Comparison of ENCODE assay signal across 8 cellular contexts in genomic region chr4:4289575-4289929, GRCh38. TPM values are rescaled to one million over a fixed set of nuclear protein-coding genes. Genes with fewer than 3 reads are reported as not detected.
DNase-seq lines count a peak whose midpoint lies in the region; ATAC-seq and TF ChIP-seq lines count a peak whose summit lies in the region.

No MANE protein-coding gene starts in this region.

- H3K23ac ChIP-seq in mesenchymal stem cell (ENCODE audit: low read length in 2 of 2), result peak overlapping the region in 1 of 2 experiments; percentile 15

- peak overlapping the region; percentile 94 for H3K9ac ChIP-seq in mesenchymal stem cell (ENCODE audit: low read length)

- H2AK5ac ChIP-seq in mesenchymal stem cell (ENCODE audit: low read length, severe bottlenecking), result no peak overlapping the region

- peaks cover 44% of the 10 kb centered on the region for H3K79me1 ChIP-seq in mesenchymal stem cell (replicated peaks; ENCODE audit: low read length, poor library complexity, severe bottlenecking)

- H2BK5ac ChIP-seq in mesenchymal stem cell (ENCODE audit: low read depth, low read length, poor library complexity, severe bottlenecking), result no peak overlapping the region

- H4K91ac ChIP-seq in mesenchymal stem cell (ENCODE audit: low read length), result peak overlapping the region; percentile 35

- H3K14ac ChIP-seq in mesenchymal stem cell (ENCODE audit: low read length in 2 of 2), result no peak overlapping the region

- H4K8ac ChIP-seq in mesenchymal stem cell (ENCODE audit: low read length), result peak overlapping the region; percentile 80

- WGBS in body of pancreas, 2 donors, result 1% methylated on average over 6 to 10 of the region's 10 CpGs
- WGBS in mesenchymal stem cell, result 10% methylated on average over 10 of the region's 10 CpGs
- WGBS in aorta, 2 donors, result 3% methylated on average over 10 of the region's 10 CpGs

- no peaks in the 10 kb centered on the region for H3K27me3 ChIP-seq in ACC112 (ENCODE audit: insufficient read depth, low read length)
- no peaks in the 10 kb centered on the region for H3K27me3 ChIP-seq in body of pancreas
- H3K27me3 ChIP-seq in mesenchymal stem cell (ENCODE audit: control insufficient read depth in 1 of 2, insufficient read depth in 1 of 2, low read length in 2 of 2), result no peaks in the 10 kb centered on the region
- no peaks in the 10 kb centered on the region for H3K27me3 ChIP-seq in aorta (ENCODE audit: control insufficient read depth in 1 of 2, insufficient read depth in 2 of 2, low read length in 1 of 2)

- H3K4me1 ChIP-seq in ACC112 (ENCODE audit: control insufficient read depth, insufficient read depth, low read length, unreplicated experiment), result peaks cover 25% of the 10 kb centered on the region
- H3K4me1 ChIP-seq in body of pancreas, result peaks cover 24% of the 10 kb centered on the region
- peaks cover 11% of the 10 kb centered on the region for H3K4me1 ChIP-seq in mesenchymal stem cell (ENCODE audit: control insufficient read depth, insufficient read depth, low read depth, low read length)
- peaks cover 0 to 6% of the 10 kb centered on the region in 2 donors for H3K4me1 ChIP-seq in aorta (ENCODE audit: control insufficient read depth in 1 of 2, insufficient read depth in 2 of 2, low read length in 2 of 2)

- H3K4ac ChIP-seq in mesenchymal stem cell (ENCODE audit: low read depth in 1 of 2, low read length in 2 of 2), result no peak overlapping the region

- H3K79me2 ChIP-seq in ACC112 (ENCODE audit: control insufficient read depth, insufficient read depth, low read length, unreplicated experiment), result peaks cover 63% of the 10 kb centered on the region

- TF ChIP-seq POLR2A in body of pancreas (IDR thresholded peaks at IDR 0.05), result no peak

- H3K27ac ChIP-seq in ACC112 (ENCODE audit: low read depth, low read length) (peak overlapping the region; percentile 5; the same call in 1 of the 2 replicates), body of pancreas (peak overlapping the region in 3 of 4 donors; percentile 78 to 90 (median 85)), mesenchymal stem cell (ENCODE audit: low read length, poor library complexity, severe bottlenecking) (no peak overlapping the region), aorta (ENCODE audit: low read depth in 1 of 2, low read length in 2 of 2) (no peak overlapping the region)

- H2BK12ac ChIP-seq in mesenchymal stem cell (ENCODE audit: low read length in 2 of 2), result no peak overlapping the region

- intact Hi-C loops in body of pancreas (cut with DNase I) (no loop called here), aorta (cut with DNase I) (no loop called here)

- H3K18ac ChIP-seq in mesenchymal stem cell (ENCODE audit: low read depth in 1 of 2, low read length in 2 of 2), result peak overlapping the region in 1 of 2 experiments; percentile 67

- H2BK15ac ChIP-seq in mesenchymal stem cell (ENCODE audit: low read depth, poor library complexity, severe bottlenecking), result no peak overlapping the region

- no peak overlapping the region for H2BK120ac ChIP-seq in mesenchymal stem cell (ENCODE audit: low read depth, low read length)

- peak in 1 of 4 donors; percentile 20 for DNase-seq in body of pancreas
- no peak for DNase-seq in mesenchymal stem cell
- DNase-seq in aorta, result peak in 1 of 2 donors; percentile 76
- DNase-seq in COR-L47 (lab: John Stamatoyannopoulos, UW), result no peak
- no peak for DNase-seq in NCI-H82 (lab: John Stamatoyannopoulos, UW)

- ATAC-seq in GM19043 (IDR thresholded peaks at IDR 0.05; ENCODE audit: low read depth, unreplicated experiment) (peak; percentile 14), HG03378 (IDR thresholded peaks at IDR 0.05; ENCODE audit: unreplicated experiment) (peak; percentile 20), body of pancreas (no peak), aorta (ENCODE audit: low FRiP score) (peak; percentile 17)

- H3K9me3 ChIP-seq in body of pancreas (no peaks in the 10 kb centered on the region), mesenchymal stem cell (ENCODE audit: control insufficient read depth, low read length) (no peaks in the 10 kb centered on the region), aorta (ENCODE audit: control insufficient read depth, low read length) (no peaks in the 10 kb centered on the region)

- TF ChIP-seq CTCF in body of pancreas (IDR thresholded peaks at IDR 0.05), result no peak

- H2AFZ ChIP-seq in ACC112 (ENCODE audit: low read length, unreplicated experiment) (peak overlapping the region; percentile 92), mesenchymal stem cell (ENCODE audit: low read depth, low read length) (peak overlapping the region; percentile 94)

- H3K36me3 ChIP-seq in ACC112 (ENCODE audit: insufficient read depth, low read length) (peaks cover 5% of the 10 kb centered on the region; the same call in 1 of the 2 replicates), body of pancreas (replicated peaks in 1 of 2; ENCODE audit: insufficient read depth in 1 of 2, low read depth in 2 of 2) (no peaks in the 10 kb centered on the region), mesenchymal stem cell (ENCODE audit: control insufficient read depth in 1 of 2, insufficient read depth in 2 of 2, low read depth in 1 of 2, low read length in 2 of 2) (peaks cover 5 to 25% of the 10 kb centered on the region in 2 experiments), aorta (ENCODE audit: control insufficient read depth in 1 of 2, insufficient read depth in 2 of 2, low read length in 1 of 2) (peaks cover 1 to 2% of the 10 kb centered on the region in 2 donors)

- H3K4me3 ChIP-seq in ACC112 (ENCODE audit: low read depth, low read length) (peak overlapping the region; percentile 98), body of pancreas (peak overlapping the region; percentile 74 to 79), mesenchymal stem cell (ENCODE audit: insufficient read depth in 1 of 2, low read depth in 1 of 2, low read length in 2 of 2) (peak overlapping the region; percentile 80 to 95), aorta (ENCODE audit: low read length in 2 of 2) (peak overlapping the region; percentile 58 to 82)

- H3K4me2 ChIP-seq in mesenchymal stem cell (ENCODE audit: low read length, poor library complexity, severe bottlenecking), result peak overlapping the region; percentile 84

RNA-seq across cellular contexts. Expression of gene LYAR, which starts 0.4 kb away (rescaled TPM):
- total RNA-seq in body of pancreas, result 10 to 100 TPM in 1 of 2 donors, 1 to 10 TPM in 1; 7.6 to 12.5 TPM
- 17.5 TPM for polyA plus RNA-seq in mesenchymal stem cell (2013, experiment 1 of 2)
- polyA plus RNA-seq in mesenchymal stem cell (2013, experiment 2 of 2), result 19.2 TPM
- 10 to 100 TPM in 1 of 2 donors, 1 to 10 TPM in 1; 9.6 to 12.1 TPM for total RNA-seq in aorta
- 10 to 100 TPM; 12.1 to 14.8 TPM for polyA plus RNA-seq in aorta

RNA-seq across cellular contexts. Expression of gene ZBTB49, which starts 0.5 kb away (rescaled TPM):
- total RNA-seq in body of pancreas, result 10 to 100 TPM in 1 of 2 donors, 1 to 10 TPM in 1; 9.1 to 23.4 TPM
- polyA plus RNA-seq in mesenchymal stem cell (2013, experiment 1 of 2), result 2.6 TPM
- polyA plus RNA-seq in mesenchymal stem cell (2013, experiment 2 of 2), result 2.3 TPM
- total RNA-seq in aorta, result 1 to 10 TPM; 4.9 to 7.4 TPM
- 1 to 10 TPM; 1.4 to 4.8 TPM for polyA plus RNA-seq in aorta

RNA-seq across cellular contexts. Expression of gene TMEM128, which starts 41.5 kb away (rescaled TPM):
- total RNA-seq in body of pancreas (10 to 100 TPM; 12.9 to 17.1 TPM), aorta (10 to 100 TPM; 14.8 to 15.6 TPM)
- 12.8 TPM for polyA plus RNA-seq in mesenchymal stem cell (2013, experiment 1 of 2)
- polyA plus RNA-seq in mesenchymal stem cell (2013, experiment 2 of 2), result 14.0 TPM
- 10 to 100 TPM; 21.0 to 27.8 TPM for polyA plus RNA-seq in aorta

Comparison
In these comparisons a context has a peak if more than half of its experiments do, and no peak if none do; other contexts are left out.
1. H3K27ac ChIP-seq: peak in ACC112 (single experiment) and body of pancreas (3 of 4); none in mesenchymal stem cell (single experiment) and aorta (0 of 2).
2. Peak in every context shown above with its lines, with median percentiles within 50 percentile points of each other: H3K4me3 ChIP-seq.